ENCODE assay signal across 16 cellular contexts in genomic region chr13:80345771-80346510, GRCh38. TPM values are rescaled to one million over a fixed set of nuclear protein-coding genes. Genes with fewer than 3 reads are reported as not detected.
"Had no signal": no experiment of that assay in that cellular context is flagged by ENCODE, and none has a peak within 500 bp of the region (broad histone marks: within the 10 kb centered on the region; RNA-seq: fewer than 3 reads in every experiment).

No MANE protein-coding gene starts in this region.

- H3K36me3 Mint-ChIP-seq: activated naive CD4-positive, alpha-beta T cell treated with anti-CD3 and anti-CD28 coated beads, Interleukin-2, amount 10 ng/mL, durations not matched to agents 7 days and 5 days had no signal

- H3K9me3 Mint-ChIP-seq: activated naive CD4-positive, alpha-beta T cell treated with anti-CD3 and anti-CD28 coated beads, Interleukin-2, amount 10 ng/mL, durations not matched to agents 7 days and 5 days; activated T-helper 17 cell treated with anti-CD3 and anti-CD28 coated beads, Interleukin-2, amount 50 U/mL, for 72 hours had no signal

- H3K27me3 Mint-ChIP-seq: progenitor cell of endocrine pancreas had no signal

- H3K36me3 ChIP-seq: upper lobe of left lung had no signal

- H3K27ac ChIP-seq: upper lobe of left lung had no signal

- ATAC-seq: activated T-helper 17 cell treated with anti-CD3 and anti-CD28 coated beads, Interleukin-2, amount 50 U/mL, for 72 hours; esophagus mucosa; left colon; mucosa of descending colon; naive thymus-derived CD4-positive, alpha-beta T cell; right cardiac atrium; SK-N-SH treated with all-trans-retinoic acid at 6 μM for 48 hours; stimulated activated naive CD8-positive, alpha-beta T cell treated with anti-CD3 and anti-CD28 coated beads, Interleukin-15, amount 100 ng/mL, for 72 hours had no signal

- H3K4me3 ChIP-seq: mucosa of descending colon, upper lobe of left lung had no signal

- H3K4me3 Mint-ChIP-seq: activated naive CD4-positive, alpha-beta T cell treated with anti-CD3 and anti-CD28 coated beads, Interleukin-2, amount 10 ng/mL, durations not matched to agents 7 days and 5 days; activated T-helper 17 cell treated with anti-CD3 and anti-CD28 coated beads, Interleukin-2, amount 50 U/mL, for 72 hours; naive thymus-derived CD4-positive, alpha-beta T cell; stimulated activated naive CD8-positive, alpha-beta T cell treated with anti-CD3 and anti-CD28 coated beads, Interleukin-15, amount 100 ng/mL, for 72 hours had no signal

- H3K27me3 ChIP-seq: upper lobe of left lung had no signal

- DNase-seq: activated CD4-positive, CD25-positive, alpha-beta regulatory T cell treated with anti-CD3 and anti-CD28 coated beads, Interleukin-2, amount 50 U/mL, for 72 hours; activated naive CD4-positive, alpha-beta T cell treated with anti-CD3 and anti-CD28 coated beads, Interleukin-2, amount 10 ng/mL, durations not matched to agents 7 days and 5 days; glutamatergic neuron; left colon; mucosa of descending colon; naive thymus-derived CD4-positive, alpha-beta T cell; occipital lobe; right cardiac atrium; stimulated activated naive CD8-positive, alpha-beta T cell treated with anti-CD3 and anti-CD28 coated beads, Interleukin-15, amount 100 ng/mL, for 72 hours; T-helper 1 cell; T1000; upper lobe of left lung had no signal

- H3K27ac Mint-ChIP-seq: activated naive CD4-positive, alpha-beta T cell treated with anti-CD3 and anti-CD28 coated beads, Interleukin-2, amount 10 ng/mL, durations not matched to agents 7 days and 5 days; activated T-helper 17 cell treated with anti-CD3 and anti-CD28 coated beads, Interleukin-2, amount 50 U/mL, for 72 hours; naive thymus-derived CD4-positive, alpha-beta T cell had no signal

- H3K9me3 ChIP-seq: mucosa of descending colon, upper lobe of left lung had no signal

RNA-seq across cellular contexts. Expression of gene SPRY2, which starts 5.0 kb away (rescaled TPM):
- total RNA-seq: activated T-helper 17 cell treated with anti-CD3 and anti-CD28 coated beads, Interleukin-2, amount 50 U/mL, for 72 hours had no signal
- polyA plus RNA-seq: naive thymus-derived CD4-positive, alpha-beta T cell had no signal
